1 cellular context compared by ENCODE assay signal in genomic region chr19:2795827-2796658, GRCh38.
TF ChIP-seq lines count a peak whose summit lies in the region.

No MANE protein-coding gene starts in this region.

TF ChIP-seq in HCT116, 20 proteins besides CTCF, POLR2A, EP300 and RAD21 (continued from another document):
- TF ChIP-seq ZBTB33 (IDR thresholded peaks at IDR 0.05; ENCODE audit: extremely low read depth, insufficient replicate concordance, low read length): no peak
- TF ChIP-seq SP1 (IDR thresholded peaks at IDR 0.05; ENCODE audit: low read depth): no peak
- no peak for TF ChIP-seq EGR1 (IDR thresholded peaks at IDR 0.05; ENCODE audit: low read depth)
- no peak for TF ChIP-seq SIN3A (IDR thresholded peaks at IDR 0.05; ENCODE audit: low read depth)
- no peak for TF ChIP-seq FOSL1 (IDR thresholded peaks at IDR 0.05; ENCODE audit: low read depth)
- no peak for TF ChIP-seq ATF3 (IDR thresholded peaks at IDR 0.05)
- no peak for TF ChIP-seq CBX3 (IDR thresholded peaks at IDR 0.05; ENCODE audit: low read depth)
- no peak for TF ChIP-seq EZH2phosphoT487 (IDR thresholded peaks at IDR 0.05; ENCODE audit: borderline replicate concordance)
- no peak for TF ChIP-seq ZNF274 (IDR thresholded peaks at IDR 0.05; ENCODE audit: low read depth, low read length)
